Comparison of ENCODE assay signal across 9 cellular contexts in genomic region chrX:150575415-150575814, GRCh38. TPM values are rescaled to one million over a fixed set of nuclear protein-coding genes. Genes with fewer than 3 reads are reported as not detected.
DNase-seq lines count a peak whose midpoint lies in the region; ATAC-seq, FAIRE-seq and TF ChIP-seq lines count a peak whose summit lies in the region.
"Had no signal": no experiment of that assay in that cellular context is flagged by ENCODE, and none has a peak within 500 bp of the region (broad histone marks: within the 10 kb centered on the region; RNA-seq: fewer than 3 reads in every experiment).

No MANE protein-coding gene starts in this region.

- in situ Hi-C loops in HepG2 (cut with HindIII; ENCODE audit: extremely low pct_ligation_motif_present, low pct_unique_long_range_greater_than_20kb), result no loop called here

- TF ChIP-seq POLR2A in HepG2 (IDR thresholded peaks at IDR 0.05; ENCODE audit: insufficient read depth in 1 of 2, low read depth in 2 of 2, low read length in 2 of 2) (no peak), right lobe of liver (IDR thresholded peaks at IDR 0.05) (no peak), gastroesophageal sphincter (IDR thresholded peaks at IDR 0.05) (no peak)

- H3K4me3 ChIP-seq in HepG2 (replicated peaks in 1 of 3; ENCODE audit: insufficient read depth in 1 of 3, low read depth in 2 of 3, low read length in 3 of 3) (no peak overlapping the region), right lobe of liver (no peak overlapping the region), kidney epithelial cell (ENCODE audit: low read depth, low read length) (no peak overlapping the region), gastroesophageal sphincter (no peak overlapping the region)

- no peak for FAIRE-seq in HepG2 (lab: Jason Lieb, UNC)

- TF ChIP-seq RAD21 in HepG2 (CRISPR knock-in tag; IDR thresholded peaks at IDR 0.05), result no peak

- intact Hi-C loops in HepG2 (cut with micrococcal nuclease; ENCODE audit: unreplicated experiment) (no loop called here), right lobe of liver (cut with DNase I) (no loop called here)

- no peaks in the 10 kb centered on the region for H3K9me3 ChIP-seq in HepG2 (ENCODE audit: low read length)
- H3K9me3 ChIP-seq in right lobe of liver, result no peaks in the 10 kb centered on the region
- H3K9me3 ChIP-seq in gastroesophageal sphincter, result no peaks in the 10 kb centered on the region

- H3K79me2 ChIP-seq in HepG2 (ENCODE audit: insufficient read depth, low read length), result peaks cover 91% of the 10 kb centered on the region

- POLR2A ChIA-PET in HepG2 (lab: Yijun Ruan, JAX), result no interaction called here

- TF ChIP-seq CTCF in HepG2 (CRISPR knock-in tag; IDR thresholded peaks at IDR 0.05), result no peak
- no peak for TF ChIP-seq CTCF in right lobe of liver (IDR thresholded peaks at IDR 0.05)
- no peak for TF ChIP-seq CTCF in kidney epithelial cell (IDR thresholded peaks at IDR 0.05; ENCODE audit: insufficient read depth, low read length, poor library complexity, severe bottlenecking)
- no peak for TF ChIP-seq CTCF in gastroesophageal sphincter (IDR thresholded peaks at IDR 0.05)

- H3K4me1 ChIP-seq in HepG2 (ENCODE audit: insufficient read depth, low read length), result peaks cover 82% of the 10 kb centered on the region
- peaks cover 0 to 25% (median 2%) of the 10 kb centered on the region in 4 donors for H3K4me1 ChIP-seq in right lobe of liver
- peaks cover 0 to 23% (median 0%) of the 10 kb centered on the region in 3 donors for H3K4me1 ChIP-seq in gastroesophageal sphincter

- H3K36me3 ChIP-seq in HepG2 (replicated peaks in 1 of 2; ENCODE audit: control insufficient read depth in 1 of 2, insufficient read depth in 2 of 2, low read length in 2 of 2) (no peaks in the 10 kb centered on the region; a peak in 1 of 5 replicates), right lobe of liver (no peaks in the 10 kb centered on the region), kidney epithelial cell (ENCODE audit: control insufficient read depth, insufficient read depth, low read length) (no peaks in the 10 kb centered on the region), gastroesophageal sphincter (no peaks in the 10 kb centered on the region)

- H3K27me3 ChIP-seq in HepG2 (ENCODE audit: control insufficient read depth in 1 of 2, insufficient read depth in 2 of 2, low read length in 2 of 2) (no peaks in the 10 kb centered on the region), right lobe of liver (no peaks in the 10 kb centered on the region), kidney epithelial cell (ENCODE audit: control insufficient read depth, insufficient read depth, low read length) (no peaks in the 10 kb centered on the region), gastroesophageal sphincter (no peaks in the 10 kb centered on the region)

- 67% methylated on average over 1 of the region's 5 CpGs for WGBS in HepG2 (ENCODE audit: low lambda C conversion rate)
- WGBS in right lobe of liver (ENCODE audit: insufficient coverage, low coverage, low lambda C conversion rate, missing lambda C conversion rate), result 42% methylated on average over 2 of the region's 5 CpGs
- 58 to 86% methylated on average over 1 to 4 of the region's 5 CpGs for WGBS in gastroesophageal sphincter (ENCODE audit: low coverage in 1 of 2), 2 donors

- H3K9ac ChIP-seq in HepG2 (ENCODE audit: insufficient read depth, low read depth, low read length), result no peak overlapping the region

- CTCF ChIA-PET in HepG2 (lab: Yijun Ruan, JAX; ENCODE audit: low intra/inter-chr PET ratio, low total read pairs), result no interaction called here

- TF ChIP-seq EP300 in HepG2 (IDR thresholded peaks at IDR 0.05; ENCODE audit: low read depth in 2 of 2, low read length in 2 of 2) (no peak), HepG2 (CRISPR knock-in tag; IDR thresholded peaks at IDR 0.05; ENCODE audit: borderline replicate concordance) (no peak), gastroesophageal sphincter (IDR thresholded peaks at IDR 0.05) (no peak)

- ATAC-seq in HepG2 (no peak), right lobe of liver (no peak), HG02885 (IDR thresholded peaks at IDR 0.05; ENCODE audit: poor library complexity, unreplicated experiment) (no peak), HG03432 (IDR thresholded peaks at IDR 0.05; ENCODE audit: unreplicated experiment) (no peak), gastroesophageal sphincter (no peak)

- peak overlapping the region; percentile 13 for H3K27ac ChIP-seq in HepG2 (ENCODE audit: extremely low read length, insufficient read depth, low read length)
- H3K27ac ChIP-seq in right lobe of liver, result no peak overlapping the region
- H3K27ac ChIP-seq in gastroesophageal sphincter, result no peak overlapping the region

- H2AFZ ChIP-seq in HepG2 (ENCODE audit: low read length), result no peak overlapping the region

- DNase-seq in HepG2 (ENCODE audit: low spot score), result no peak
- no peak for DNase-seq in right lobe of liver
- DNase-seq in activated T-cell treated with anti-CD3 and anti-CD28 coated beads for 4 hours, result peak; percentile 56
- peak; percentile 37 for DNase-seq in kidney epithelial cell (ENCODE audit: low read depth)
- DNase-seq in kidney glomerular epithelial cell (lab: John Stamatoyannopoulos, UW), result no peak
- DNase-seq: DND-41 had no signal

- 0 out of 2 replicates have a peak overlapping the region, but pooled peaks have one; percentile 18 for H3K4me2 ChIP-seq in HepG2 (ENCODE audit: low read depth, low read length)

- 0 out of 2 replicates have a peak, but pooled peaks cover 3% of the 10 kb centered on the region for H4K20me1 ChIP-seq in HepG2 (ENCODE audit: insufficient read depth, low read length)

- BruUV-seq in HepG2 (replicated peaks; lab: Mats Ljungman, UMichigan), result no TSS peak

TF ChIP-seq in HepG2, 621 proteins besides CTCF, POLR2A, EP300 and RAD21:
- TF ChIP-seq EHMT2 (IDR thresholded peaks at IDR 0.05; ENCODE audit: borderline replicate concordance, low read depth, low read length) (no peak), HNRNPH1 (optimal IDR thresholded peaks at IDR 0.05; ENCODE audit: low read depth, low read length) (no peak), ZFYVE20 (CRISPR knock-in tag; IDR thresholded peaks at IDR 0.05; ENCODE audit: borderline replicate concordance, low read depth) (no peak)
TF ChIP-seq in HepG2: peak in this region for 0.

RNA-seq across cellular contexts. Expression of gene MTM1, which starts 7.0 kb away (rescaled TPM):
- total RNA-seq in HepG2 (2016; rRNA removed; fragmentation: Illumina TruSeq; extraction: Trizol) (15.2 and 27.2 TPM in 2 replicates), right lobe of liver (10 to 100 TPM in 5 of 6 experiments, 1 to 10 TPM in 1; 9.8 to 18.0 (median 13.5) TPM), kidney epithelial cell (6.6 and 12.4 TPM in 2 replicates), gastroesophageal sphincter (10 to 100 TPM; 10.5 to 32.7 (median 14.3) TPM)
- total RNA-seq in HepG2 (2016; cell fraction: cytosol; rRNA removed; fragmentation: Illumina TruSeq; extraction: Trizol; ENCODE audit: low read depth), result 15.6 and 17.4 TPM in 2 replicates
- total RNA-seq in HepG2 (2016; cell fraction: insoluble cytoplasmic fraction; rRNA removed; fragmentation: Illumina TruSeq; extraction: Trizol), result 16.4 and 29.7 TPM in 2 replicates
- total RNA-seq in HepG2 (2016; cell fraction: membrane; rRNA removed; fragmentation: Illumina TruSeq; extraction: Trizol), result 9.7 and 11.4 TPM in 2 replicates
- total RNA-seq in HepG2 (2016; cell fraction: nucleus; rRNA removed; fragmentation: Illumina TruSeq; extraction: Trizol), result 15.2 and 19.0 TPM in 2 replicates
- 8.7 and 12.0 TPM in 2 replicates for polyA plus RNA-seq in HepG2 (2011; rRNA removed)
- 4.5 and 5.6 TPM in 2 replicates for polyA plus RNA-seq in HepG2 (2011; cell fraction: cytosol; rRNA removed)
- polyA plus RNA-seq in HepG2 (2011; cell fraction: nucleus; rRNA removed), result 3.9 and 5.2 TPM in 2 replicates
- 10.3 and 16.8 TPM in 2 replicates for polyA plus RNA-seq in HepG2 (2012)
- 0.55 and 0.63 TPM in 2 replicates for polyA plus RNA-seq in HepG2 (2016; cell fraction: cytosol; fragmentation: Illumina TruSeq; extraction: Trizol; ENCODE audit: low read depth)
- 21.9 and 26.9 TPM in 2 replicates for polyA plus RNA-seq in HepG2 (2016; cell fraction: insoluble cytoplasmic fraction; fragmentation: Illumina TruSeq; extraction: Trizol; ENCODE audit: low read depth)
- polyA plus RNA-seq in HepG2 (2016; cell fraction: membrane; fragmentation: Illumina TruSeq; extraction: Trizol; ENCODE audit: low read depth), result 1.6 and 2.2 TPM in 2 replicates
- 13.2 and 14.3 TPM in 2 replicates for polyA plus RNA-seq in HepG2 (2016; cell fraction: nucleus; fragmentation: Illumina TruSeq; extraction: Trizol; ENCODE audit: insufficient read depth, low read depth)
- polyA minus RNA-seq in HepG2 (2011; rRNA and poly(A)+ RNA removed; ENCODE audit: low replicate concordance), result 2.7 and 7.2 TPM in 2 replicates
- polyA minus RNA-seq in HepG2 (2011; cell fraction: cytosol; rRNA and poly(A)+ RNA removed), result 6.0 and 7.1 TPM in 2 replicates
- 40.0 and 50.3 TPM in 2 replicates for polyA minus RNA-seq in HepG2 (2011; cell fraction: nucleus; rRNA and poly(A)+ RNA removed)

Comparison
In these comparisons a context has a peak if more than half of its experiments do, and no peak if none do; other contexts are left out.
1. DNase-seq: peak in activated T-cell treated with anti-CD3 and anti-CD28 coated beads for 4 hours (single experiment) and kidney epithelial cell (single experiment); none in HepG2 (single experiment), right lobe of liver (0 of 3) and kidney glomerular epithelial cell (single experiment).